In the genomic region with DNA sequence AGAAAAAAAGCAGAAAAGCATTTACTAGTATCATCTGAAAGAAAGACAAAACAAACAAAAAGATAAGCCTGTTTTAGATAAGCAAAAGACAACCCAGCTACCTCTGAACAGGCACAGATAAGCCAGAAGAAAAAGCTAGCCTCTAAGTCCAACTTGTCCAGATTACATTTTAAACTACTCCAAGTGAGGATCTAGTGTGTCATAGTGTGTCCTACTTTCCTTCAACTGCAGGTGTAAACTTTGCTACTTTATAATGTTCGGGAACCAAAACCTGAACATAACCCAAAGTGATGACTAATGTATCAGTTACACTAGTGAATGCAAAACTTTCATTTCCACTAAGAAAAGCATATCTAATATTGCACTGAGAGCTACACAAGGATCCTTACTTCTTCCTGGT, we compare ENCODE assay signal across 9 cellular contexts. TPM values are rescaled to one million over a fixed set of nuclear protein-coding genes. Genes with fewer than 3 reads are reported as not detected.
DNase-seq lines count a peak whose midpoint lies in the region; ATAC-seq and TF ChIP-seq lines count a peak whose summit lies in the region.
"Had no signal": no experiment of that assay in that cellular context is flagged by ENCODE, and none has a peak within 500 bp of the region (broad histone marks: within the 10 kb centered on the region; RNA-seq: fewer than 3 reads in every experiment).

No MANE protein-coding gene starts in this region.

- no peaks in the 10 kb centered on the region for H3K9me3 Mint-ChIP-seq in naive thymus-derived CD4-positive, alpha-beta T cell

- 72 to 79% methylated on average over 1 of the region's 1 CpG for WGBS in tibial nerve, 2 donors

- ATAC-seq in GM18520 (IDR thresholded peaks at IDR 0.05; ENCODE audit: unreplicated experiment) (peak; percentile 51), HG02571 (IDR thresholded peaks at IDR 0.05; ENCODE audit: unreplicated experiment) (no peak)
- peak; percentile 8 for ATAC-seq in naive thymus-derived CD4-positive, alpha-beta T cell

- intact Hi-C loops in naive thymus-derived CD4-positive, alpha-beta T cell (cut with micrococcal nuclease), result no loop called here

- no peak overlapping the region for H3K9ac ChIP-seq in SK-N-MC (ENCODE audit: insufficient read length)

- no peaks in the 10 kb centered on the region for H3K27me3 Mint-ChIP-seq in naive thymus-derived CD4-positive, alpha-beta T cell

- DNase-seq in HFF-Myc (ENCODE audit: extremely low read depth, low read depth) (no peak), SK-N-MC (ENCODE audit: low read depth, low spot score) (no peak), iPS-NIHi7 (ENCODE audit: extremely low spot score) (no peak), retina (no peak), tibial nerve (ENCODE audit: low spot score in 2 of 2) (no peak)
- DNase-seq in naive thymus-derived CD4-positive, alpha-beta T cell, result no peak
- DNase-seq: NCI-H1417 had no signal

- no peak for TF ChIP-seq POLR2A in tibial nerve (IDR thresholded peaks at IDR 0.05)

- H3K9me3 ChIP-seq in SK-N-MC (ENCODE audit: low read depth, low read length) (no peaks in the 10 kb centered on the region), tibial nerve (no peaks in the 10 kb centered on the region)
- no peaks in the 10 kb centered on the region for H3K9me3 ChIP-seq in naive thymus-derived CD4-positive, alpha-beta T cell (ENCODE audit: control insufficient read depth in 2 of 3, low read length in 3 of 3)

- H3K27ac ChIP-seq in SK-N-MC (peak overlapping the region; percentile 94), tibial nerve (no peak overlapping the region)
- no peak overlapping the region for H3K27ac ChIP-seq in naive thymus-derived CD4-positive, alpha-beta T cell (ENCODE audit: low read depth, low read length)

- H3K4me3 Mint-ChIP-seq in naive thymus-derived CD4-positive, alpha-beta T cell, result peak overlapping the region in 5 of 10 donors; percentile 1 to 23 (median 22)

- H3K36me3 ChIP-seq in SK-N-MC (ENCODE audit: insufficient read depth, low read length) (peaks cover 52% of the 10 kb centered on the region), tibial nerve (peaks cover 0 to 5% (median 0%) of the 10 kb centered on the region in 3 donors)
- H3K36me3 ChIP-seq in naive thymus-derived CD4-positive, alpha-beta T cell (ENCODE audit: control insufficient read depth in 2 of 3, insufficient read depth in 3 of 3, low read length in 3 of 3), result no peaks in the 10 kb centered on the region

- H3K4me3 ChIP-seq in HFF-Myc (replicated peaks; ENCODE audit: low read depth, low read length) (0 out of 2 replicates have a peak overlapping the region, but pooled peaks have one; percentile 3), SK-N-MC (peak overlapping the region; percentile 58), tibial nerve (no peak overlapping the region)
- H3K4me3 ChIP-seq in naive thymus-derived CD4-positive, alpha-beta T cell (ENCODE audit: low read length), result no peak overlapping the region

- CTCF ChIA-PET in naive thymus-derived CD4-positive, alpha-beta T cell (lab: Charles Lee), result interaction anchor here (0.6 to 1.6 kb wide), 2 partner anchors 117 to 162 kb away, joined by 3 to 5 read pairs; a partner anchor contains a TSS

- no peak for TF ChIP-seq CTCF in HFF-Myc (IDR thresholded peaks at IDR 0.05; ENCODE audit: low read depth, low read length, missing control alignments)
- no peak for TF ChIP-seq CTCF in tibial nerve (IDR thresholded peaks at IDR 0.05)

- H3K36me3 Mint-ChIP-seq in naive thymus-derived CD4-positive, alpha-beta T cell, result peaks cover 0 to 12% (median 3%) of the 10 kb centered on the region in 5 donors

- H3K4me1 Mint-ChIP-seq in naive thymus-derived CD4-positive, alpha-beta T cell, result peaks cover 51 to 86% (median 74%) of the 10 kb centered on the region in 7 donors

- no peaks in the 10 kb centered on the region for H3K27me3 ChIP-seq in naive thymus-derived CD4-positive, alpha-beta T cell (ENCODE audit: control insufficient read depth in 2 of 2, insufficient read depth in 2 of 2, low read length in 2 of 2)
- no peaks in the 10 kb centered on the region for H3K27me3 ChIP-seq in tibial nerve

- peak overlapping the region in 8 of 9 donors; percentile 7 to 79 (median 50) for H3K27ac Mint-ChIP-seq in naive thymus-derived CD4-positive, alpha-beta T cell

- no peak for TF ChIP-seq EP300 in tibial nerve (IDR thresholded peaks at IDR 0.05)

- POLR2A ChIA-PET in naive thymus-derived CD4-positive, alpha-beta T cell (lab: Charles Lee), result interaction anchor here (1.1 kb wide), 1 partner anchor 20 kb away, joined by 5 read pairs; a partner anchor contains a TSS

- peaks cover 31 to 34% of the 10 kb centered on the region in 2 donors for H3K4me1 ChIP-seq in naive thymus-derived CD4-positive, alpha-beta T cell (ENCODE audit: control insufficient read depth in 2 of 2, insufficient read depth in 2 of 2, low read length in 2 of 2)
- H3K4me1 ChIP-seq in tibial nerve, result peaks cover 5 to 76% (median 22%) of the 10 kb centered on the region in 4 donors

RNA-seq across cellular contexts. Expression of a gene that starts 19.5 kb away (rescaled TPM):
- total RNA-seq in naive thymus-derived CD4-positive, alpha-beta T cell, result 10 to 100 TPM; 51.9 to 73.2 (median 66.3) TPM
- polyA plus RNA-seq in naive thymus-derived CD4-positive, alpha-beta T cell, result 10 to 100 TPM in 1 of 2 donors, 1 to 10 TPM in 1; 9.6 to 11.0 TPM
- 10 to 100 TPM; 40.2 to 57.9 (median 47.4) TPM for total RNA-seq in tibial nerve

RNA-seq across cellular contexts. Expression of a gene that starts 46.6 kb away (rescaled TPM):
- total RNA-seq in naive thymus-derived CD4-positive, alpha-beta T cell, result 10 to 100 TPM; 19.4 to 47.8 (median 40.5) TPM
- polyA plus RNA-seq in naive thymus-derived CD4-positive, alpha-beta T cell, result 10 to 100 TPM; 73.8 to 80.9 TPM
- total RNA-seq in tibial nerve, result 10 to 100 TPM; 29.4 to 54.2 (median 42.7) TPM

RNA-seq across cellular contexts. Expression of a gene that starts 46.9 kb away (rescaled TPM):
- 1 to 10 TPM; 2.5 to 8.9 (median 5.2) TPM for total RNA-seq in naive thymus-derived CD4-positive, alpha-beta T cell
- 1 to 10 TPM; 5.2 to 5.5 TPM for polyA plus RNA-seq in naive thymus-derived CD4-positive, alpha-beta T cell
- 1 to 10 TPM; 4.2 to 5.7 (median 5.6) TPM for total RNA-seq in tibial nerve

Comparison
In these comparisons a context has a peak if more than half of its experiments do, and no peak if none do; other contexts are left out.
1. H3K4me3 ChIP-seq: peak in HFF-Myc (single experiment) and SK-N-MC (single experiment); none in naive thymus-derived CD4-positive, alpha-beta T cell (single experiment) and tibial nerve (0 of 4).